Comparison of ENCODE assay signal across 17 cellular contexts in genomic region chr18:8034674-8035073, GRCh38.
DNase-seq lines count a peak whose midpoint lies in the region.
"Had no signal": no experiment of that assay in that cellular context is flagged by ENCODE, and none has a peak within 500 bp of the region (broad histone marks: within the 10 kb centered on the region; RNA-seq: fewer than 3 reads in every experiment).

No MANE protein-coding gene starts in this region.

- no peak overlapping the region for H3K27ac ChIP-seq in substantia nigra (ENCODE audit: low read depth, low read length, poor library complexity, severe bottlenecking)
- H3K27ac ChIP-seq: 22Rv1; BLaER1 treated with 17β-estradiol and CSF1 and Interleukin-3, amounts not matched to agents 10 nM and 100 nM; HL-60; KMS-11 had no signal

- H3K4me1 Mint-ChIP-seq in activated naive CD8-positive, alpha-beta T cell treated with anti-CD3 and anti-CD28 coated beads for 36 hours, result no peaks in the 10 kb centered on the region
- H3K4me1 Mint-ChIP-seq: IgD-negative memory B cell had no signal

- no peak overlapping the region for H3K27ac Mint-ChIP-seq in activated naive CD8-positive, alpha-beta T cell treated with anti-CD3 and anti-CD28 coated beads for 36 hours
- H3K27ac Mint-ChIP-seq: CD4-positive, alpha-beta T cell; H9; IgD-negative memory B cell had no signal

- no peaks in the 10 kb centered on the region for H3K36me3 Mint-ChIP-seq in activated naive CD8-positive, alpha-beta T cell treated with anti-CD3 and anti-CD28 coated beads for 36 hours
- H3K36me3 Mint-ChIP-seq: IgD-negative memory B cell had no signal

- no peak overlapping the region for H3K4me3 Mint-ChIP-seq in activated naive CD8-positive, alpha-beta T cell treated with anti-CD3 and anti-CD28 coated beads for 36 hours
- H3K4me3 Mint-ChIP-seq: CD4-positive, alpha-beta T cell; H9; IgD-negative memory B cell had no signal

- peak; percentile 33 for DNase-seq in DMS53 (lab: John Stamatoyannopoulos, UW)
- no peak for DNase-seq in DMS53 treated with DMSO at 0.1 percent for 48 hours (lab: John Stamatoyannopoulos, UW; ENCODE audit: unreplicated experiment)
- DNase-seq in dermis blood vessel endothelial cell, result peak; percentile 5
- DNase-seq in kidney tubule cell (ENCODE audit: low spot score), result peak; percentile 37
- DNase-seq in substantia nigra (lab: John Stamatoyannopoulos, UW), result no peak
- DNase-seq in OCI-M2 (lab: John Stamatoyannopoulos, UW; ENCODE audit: unreplicated experiment), result no peak
- DNase-seq in HUDEP-2 (lab: John Stamatoyannopoulos, UW; ENCODE audit: unreplicated experiment in 76 of 76), result no peak
- DNase-seq in activated naive CD8-positive, alpha-beta T cell treated with anti-CD3 and anti-CD28 coated beads for 36 hours, result no peak
- DNase-seq: CD4-positive, alpha-beta T cell; GF-D8; GOT3; H9 had no signal

- no peaks in the 10 kb centered on the region for H3K9me3 Mint-ChIP-seq in activated naive CD8-positive, alpha-beta T cell treated with anti-CD3 and anti-CD28 coated beads for 36 hours
- H3K9me3 Mint-ChIP-seq: CD4-positive, alpha-beta T cell; H9; IgD-negative memory B cell had no signal

- no peaks in the 10 kb centered on the region for H3K27me3 Mint-ChIP-seq in activated naive CD8-positive, alpha-beta T cell treated with anti-CD3 and anti-CD28 coated beads for 36 hours
- H3K27me3 Mint-ChIP-seq: CD4-positive, alpha-beta T cell; IgD-negative memory B cell had no signal

Comparison
In these comparisons a context has a peak if more than half of its experiments do, and no peak if none do; other contexts are left out.
1. DNase-seq: peak in DMS53 (single experiment), dermis blood vessel endothelial cell (single experiment) and kidney tubule cell (single experiment); none in DMS53 treated with DMSO at 0.1 percent for 48 hours (single experiment), substantia nigra (0 of 49), OCI-M2 (single experiment), HUDEP-2 (0 of 76) and activated naive CD8-positive, alpha-beta T cell treated with anti-CD3 and anti-CD28 coated beads for 36 hours (single experiment).